Comparison of ENCODE assay signal across 8 cellular contexts in the genomic region with DNA sequence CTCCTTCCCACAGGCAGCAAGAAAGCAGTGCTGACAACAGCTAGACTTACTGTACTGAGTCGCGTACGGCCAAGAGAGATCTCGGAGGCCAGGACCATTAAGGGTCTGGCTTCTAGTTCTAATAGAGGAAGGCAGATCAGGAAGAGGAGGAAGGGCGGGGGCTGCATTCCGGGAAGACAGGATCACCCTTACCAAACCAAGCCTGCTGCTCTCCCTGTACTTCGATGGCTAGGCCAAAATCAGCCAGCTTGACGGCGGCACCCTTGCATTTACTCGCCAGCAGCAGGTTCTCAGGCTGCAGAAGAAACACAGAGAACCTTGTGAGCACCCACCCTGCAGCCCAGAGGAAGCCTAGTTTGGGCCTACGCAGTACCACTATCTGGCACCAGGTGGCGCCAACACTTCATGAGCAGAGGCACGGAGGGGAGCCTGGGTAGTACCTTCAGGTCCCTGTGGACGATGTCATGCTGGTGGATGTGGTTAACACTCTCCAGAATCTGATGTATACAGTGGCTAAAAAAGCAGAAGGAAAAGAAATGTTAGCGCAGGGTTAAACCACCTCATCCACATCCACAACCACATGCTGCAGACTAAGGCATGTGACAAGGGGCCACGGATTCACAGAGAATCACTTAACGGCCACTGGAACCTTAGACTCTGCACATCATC. TPM values are rescaled to one million over a fixed set of nuclear protein-coding genes. Genes with fewer than 3 reads are reported as not detected.
A peak's percentile ranks its signal among the peaks of the same experiment; 100 is the strongest.
DNase-seq lines count a peak whose midpoint lies in the region; ATAC-seq and TF ChIP-seq lines count a peak whose summit lies in the region.

No MANE protein-coding gene starts in this region.

- no peaks in the 10 kb centered on the region for H3K27me3 Mint-ChIP-seq in CD8-positive, alpha-beta T cell (ENCODE audit: low read depth)

- no peaks in the 10 kb centered on the region for H3K9me3 Mint-ChIP-seq in CD8-positive, alpha-beta T cell

- H3K36me3 ChIP-seq in CD8-positive, alpha-beta T cell (ENCODE audit: insufficient read depth, low read length) = peaks cover 49% of the 10 kb centered on the region
- H3K36me3 ChIP-seq in NT2/D1 (ENCODE audit: insufficient read depth, insufficient read length, low read length) = peaks cover 67% of the 10 kb centered on the region
- peaks cover 60% of the 10 kb centered on the region for H3K36me3 ChIP-seq in muscle layer of colon (ENCODE audit: insufficient read depth, low read length)

- peak overlapping the region; percentile 90 for H3K27ac Mint-ChIP-seq in CD8-positive, alpha-beta T cell

- H3K27me3 ChIP-seq in CD8-positive, alpha-beta T cell (ENCODE audit: insufficient read depth, low read length) = no peaks in the 10 kb centered on the region
- H3K27me3 ChIP-seq in NT2/D1 (ENCODE audit: insufficient read depth, insufficient read length) = no peaks in the 10 kb centered on the region
- H3K27me3 ChIP-seq in muscle layer of colon (ENCODE audit: control insufficient read depth in 1 of 2, insufficient read depth in 2 of 2, low read length in 2 of 2) = no peaks in the 10 kb centered on the region

- peak; percentile 96 for TF ChIP-seq CTCF in CD8-positive, alpha-beta T cell (IDR thresholded peaks at IDR 0.05)

- H3K9ac ChIP-seq in NT2/D1 (ENCODE audit: insufficient read length, low read depth) (no peak overlapping the region), muscle layer of colon (ENCODE audit: low read length) (peak overlapping the region; percentile 47)

- POLR2A ChIA-PET in CD8-positive, alpha-beta T cell (lab: Charles Lee) = interaction anchor here (0.6 to 2.1 kb wide), 7 partner anchors 10 to 62 kb away, joined by 4 to 27 read pairs (median 6); no protein-coding TSS in a partner anchor

- intact Hi-C loops in CD8-positive, alpha-beta T cell (cut with DNase I, micrococcal nuclease) = loop anchor here (1.0 to 5.0 kb wide), 9 partner anchors 10 to 232 kb away; a partner anchor contains a TSS

- peak; percentile 84 to 97 (median 89) for DNase-seq in CD8-positive, alpha-beta T cell
- DNase-seq in NT2/D1 (ENCODE audit: low read depth, low spot score) (peak; percentile 52), epidermal melanocyte (ENCODE audit: insufficient read length, low spot score) (peak; percentile 94)
- DNase-seq in activated CD8-positive, alpha-beta memory T cell treated with anti-CD3 and anti-CD28 coated beads, Interleukin-2, amount 50 U/mL, for 4 hours = peak; percentile 94
- peak; percentile 73 to 93 for DNase-seq in stimulated activated CD8-positive, alpha-beta memory T cell treated with anti-CD3 and anti-CD28 coated beads, Interleukin-4, amount 100 ng/mL, for 4 hours (ENCODE audit: low read depth in 2 of 2, low spot score in 1 of 2)

- H3K4me3 Mint-ChIP-seq in CD8-positive, alpha-beta T cell = no peak overlapping the region

- peaks cover 82% of the 10 kb centered on the region for H3K36me3 Mint-ChIP-seq in CD8-positive, alpha-beta T cell

- H3K9me3 ChIP-seq in CD8-positive, alpha-beta T cell (ENCODE audit: low read length) = no peaks in the 10 kb centered on the region
- H3K9me3 ChIP-seq in NT2/D1 (ENCODE audit: insufficient read depth, low read length) = no peaks in the 10 kb centered on the region
- H3K9me3 ChIP-seq in muscle layer of colon (ENCODE audit: low read length) = no peaks in the 10 kb centered on the region

- H3K27ac ChIP-seq in CD8-positive, alpha-beta T cell (ENCODE audit: low read depth, low read length) = peak overlapping the region; percentile 20
- peak overlapping the region; percentile 80 for H3K27ac ChIP-seq in muscle layer of colon (ENCODE audit: low read depth, low read length)

- CTCF ChIA-PET in CD8-positive, alpha-beta T cell (lab: Charles Lee) = interaction anchor here (0.6 to 11.1 kb wide), 25 partner anchors 8 to 117 kb away, joined by 3 to 528 read pairs (median 4); a partner anchor contains a TSS

- peak; percentile 99 for ATAC-seq in CD8-positive, alpha-beta T cell
- ATAC-seq in GM19395 (IDR thresholded peaks at IDR 0.05; ENCODE audit: unreplicated experiment) = peak; percentile 92
- peak; percentile 86 for ATAC-seq in HG03521 (IDR thresholded peaks at IDR 0.05; ENCODE audit: unreplicated experiment)

- no peak overlapping the region for H3K4me3 ChIP-seq in CD8-positive, alpha-beta T cell (ENCODE audit: low read depth, low read length)
- H3K4me3 ChIP-seq in NT2/D1 (ENCODE audit: insufficient read length, low read depth) (no peak overlapping the region), muscle layer of colon (ENCODE audit: low read depth in 1 of 2, low read length in 2 of 2) (no peak overlapping the region)

- H3K4me1 Mint-ChIP-seq in CD8-positive, alpha-beta T cell (ENCODE audit: low read depth) = peaks cover 13% of the 10 kb centered on the region

- peaks cover 11% of the 10 kb centered on the region for H3K4me1 ChIP-seq in CD8-positive, alpha-beta T cell (ENCODE audit: insufficient read depth, low read length)
- H3K4me1 ChIP-seq in NT2/D1 (ENCODE audit: insufficient read depth, insufficient read length) = peaks cover 9% of the 10 kb centered on the region
- H3K4me1 ChIP-seq in muscle layer of colon (ENCODE audit: insufficient read depth, low read length) = peaks cover 54% of the 10 kb centered on the region

RNA-seq across cellular contexts. Expression of a gene that starts 25.4 kb away (rescaled TPM):
- 10 to 100 TPM; 28.4 to 28.9 TPM for total RNA-seq in CD8-positive, alpha-beta T cell

RNA-seq across cellular contexts. Expression of a gene that starts 37.6 kb away (rescaled TPM):
- 100 to 1,000 TPM; 152 to 154 TPM for total RNA-seq in CD8-positive, alpha-beta T cell
